8 cellular contexts compared by ENCODE assay signal in the genomic region with DNA sequence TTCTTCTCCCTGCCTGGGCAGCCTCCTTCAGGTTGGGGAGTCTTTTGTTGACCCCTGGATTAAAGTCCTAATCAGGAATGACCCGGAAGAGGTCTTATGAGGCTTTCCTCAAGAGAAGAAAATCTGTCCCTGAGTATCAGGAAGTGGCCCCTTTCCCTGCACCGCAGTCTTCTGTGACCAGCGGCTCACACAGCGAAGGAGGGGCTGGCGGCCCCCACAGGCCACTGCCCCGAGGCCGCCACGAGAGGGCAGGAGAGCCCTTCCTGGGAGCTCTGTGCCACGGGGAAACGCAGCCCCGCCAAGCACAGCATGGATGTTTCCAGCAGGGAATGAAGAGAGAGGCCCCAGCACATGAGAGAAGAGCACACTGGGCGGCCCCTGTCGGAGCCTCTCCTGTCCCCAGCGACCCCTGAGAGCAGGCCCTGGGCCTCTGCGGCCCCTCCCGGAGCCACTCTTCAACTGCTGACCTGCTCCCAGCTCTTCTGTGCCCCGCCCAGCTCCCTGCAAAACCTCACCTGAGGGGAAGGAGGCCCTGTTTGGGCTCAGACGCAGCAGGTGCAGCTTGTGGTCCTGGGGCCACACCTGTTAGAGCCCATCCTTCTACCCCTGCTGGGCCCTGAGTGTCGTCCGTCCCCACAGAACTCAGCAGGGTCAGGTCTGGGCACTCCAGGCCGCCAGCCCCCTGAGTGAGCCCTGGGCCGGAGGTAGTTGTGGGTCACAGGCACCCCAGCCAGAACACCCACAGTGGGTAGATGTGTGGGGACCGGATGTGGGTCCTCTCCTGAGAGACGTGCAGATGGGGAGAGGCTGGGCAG. TPM values are rescaled to one million over a fixed set of nuclear protein-coding genes. Genes with fewer than 3 reads are reported as not detected.
DNase-seq lines count a peak whose midpoint lies in the region; ATAC-seq and TF ChIP-seq lines count a peak whose summit lies in the region.

No MANE protein-coding gene starts in this region.

- peaks cover 5% of the 10 kb centered on the region for H3K36me3 Mint-ChIP-seq in activated T-helper 17 cell treated with anti-CD3 and anti-CD28 coated beads, Interleukin-2, amount 50 U/mL, for 72 hours (ENCODE audit: low read depth)
- H3K36me3 Mint-ChIP-seq in nephron (ENCODE audit: low read depth) = peaks cover 6% of the 10 kb centered on the region

- H3K4me3 Mint-ChIP-seq in activated T-helper 17 cell treated with anti-CD3 and anti-CD28 coated beads, Interleukin-2, amount 50 U/mL, for 72 hours = peak overlapping the region; percentile 26
- peak overlapping the region; percentile 61 to 74 (median 71) for H3K4me3 Mint-ChIP-seq in nephron

- H3K4me3 ChIP-seq in Karpas-422 (ENCODE audit: low read length) (no peak overlapping the region), RWPE2 (ENCODE audit: severe bottlenecking) (no peak overlapping the region), fibroblast of mammary gland (ENCODE audit: control insufficient read depth, low read depth, low read length) (no peak overlapping the region)

- no peaks in the 10 kb centered on the region for H3K9me2 ChIP-seq in Karpas-422 (replicated peaks; ENCODE audit: insufficient read depth, low read length)

- no peak overlapping the region for H3K27ac ChIP-seq in Karpas-422 (ENCODE audit: low read length)
- no peak overlapping the region for H3K27ac ChIP-seq in RWPE2 (ENCODE audit: poor library complexity, severe bottlenecking)

- DNase-seq in DMS79 treated with DMSO at 0.1 percent for 48 hours (lab: John Stamatoyannopoulos, UW) (peak; percentile 78), Karpas-422 (peak; percentile 82), RWPE2 (ENCODE audit: low spot score) (peak; percentile 71), fibroblast of mammary gland (ENCODE audit: low read depth) (peak; percentile 86)
- DNase-seq in stimulated activated naive CD4-positive, alpha-beta T cell (lab: John Stamatoyannopoulos, UW) = peak; percentile 52 to 73 (median 64)

- H3K4me1 ChIP-seq in Karpas-422 (ENCODE audit: low read length) (peaks cover 4% of the 10 kb centered on the region; the same call in 1 of the 2 replicates), RWPE2 (ENCODE audit: insufficient read depth, poor library complexity, severe bottlenecking) (no peaks in the 10 kb centered on the region)

- no peak overlapping the region for H3K4me2 ChIP-seq in Karpas-422 (ENCODE audit: low read depth, low read length, poor library complexity, severe bottlenecking)

- H3K27me3 ChIP-seq in Karpas-422 (ENCODE audit: low read length) (no peaks in the 10 kb centered on the region), RWPE2 (ENCODE audit: insufficient read depth, poor library complexity, severe bottlenecking) (no peaks in the 10 kb centered on the region)

- H2AFZ ChIP-seq in Karpas-422 (ENCODE audit: low read length) = no peak overlapping the region

- H3K79me2 ChIP-seq in Karpas-422 (ENCODE audit: low read length) = peaks cover under 1% of the 10 kb centered on the region; the same call in 1 of the 2 replicates

- ATAC-seq in RWPE2 (ENCODE audit: low read depth) = peak; percentile 84
- ATAC-seq in activated T-helper 17 cell treated with anti-CD3 and anti-CD28 coated beads, Interleukin-2, amount 50 U/mL, for 72 hours (replicated peaks) = peak; percentile 67
- ATAC-seq in GM18870 (IDR thresholded peaks at IDR 0.05; ENCODE audit: unreplicated experiment) = no peak

- no peaks in the 10 kb centered on the region for H3K9me3 ChIP-seq in Karpas-422 (ENCODE audit: low read length)
- H3K9me3 ChIP-seq in RWPE2 (ENCODE audit: severe bottlenecking) = no peaks in the 10 kb centered on the region

- H3K36me3 ChIP-seq in Karpas-422 (ENCODE audit: insufficient read depth, low read length) (no peaks in the 10 kb centered on the region), RWPE2 (ENCODE audit: low read depth) (peaks cover 9% of the 10 kb centered on the region)

- H3K9ac ChIP-seq in Karpas-422 (ENCODE audit: low read length) = no peak overlapping the region

- H3K27ac Mint-ChIP-seq in activated T-helper 17 cell treated with anti-CD3 and anti-CD28 coated beads, Interleukin-2, amount 50 U/mL, for 72 hours = no peak overlapping the region
- peak overlapping the region; percentile 85 to 86 (median 86) for H3K27ac Mint-ChIP-seq in nephron

- H3K4me1 Mint-ChIP-seq in activated T-helper 17 cell treated with anti-CD3 and anti-CD28 coated beads, Interleukin-2, amount 50 U/mL, for 72 hours = peaks cover 3% of the 10 kb centered on the region
- H3K4me1 Mint-ChIP-seq in nephron = peaks cover 62% of the 10 kb centered on the region

- no peaks in the 10 kb centered on the region for H3K27me3 Mint-ChIP-seq in activated T-helper 17 cell treated with anti-CD3 and anti-CD28 coated beads, Interleukin-2, amount 50 U/mL, for 72 hours
- H3K27me3 Mint-ChIP-seq in nephron (ENCODE audit: low read depth) = peaks cover 4% of the 10 kb centered on the region

- H3K9me3 Mint-ChIP-seq in activated T-helper 17 cell treated with anti-CD3 and anti-CD28 coated beads, Interleukin-2, amount 50 U/mL, for 72 hours = no peaks in the 10 kb centered on the region
- H3K9me3 Mint-ChIP-seq in nephron = peaks cover 2% of the 10 kb centered on the region

- H4K20me1 ChIP-seq in Karpas-422 (ENCODE audit: insufficient read depth, low read depth, low read length) = no peaks in the 10 kb centered on the region

- TF ChIP-seq CTCF in RWPE2 (IDR thresholded peaks at IDR 0.05; ENCODE audit: poor library complexity, severe bottlenecking) (peak; percentile 96), fibroblast of mammary gland (conservative IDR thresholded peaks at IDR 0.05; ENCODE audit: control insufficient read depth, insufficient read depth, low read depth, low read length) (peak; percentile 89), nephron (IDR thresholded peaks at IDR 0.05; ENCODE audit: unreplicated experiment in 3 of 3) (peak; percentile 96 to 99 (median 98))

RNA-seq across cellular contexts. Expression of gene POFUT2, which starts 4.9 kb away (rescaled TPM):
- 10.5 and 18.0 TPM in 2 replicates for total RNA-seq in Karpas-422 (2014; rRNA removed; shearing (Covaris generic); ENCODE audit: low replicate concordance)
- total RNA-seq in activated T-helper 17 cell treated with anti-CD3 and anti-CD28 coated beads, Interleukin-2, amount 50 U/mL, for 72 hours = 10 to 100 TPM; 12.0 to 22.8 TPM
